ENCODE assay signal across 11 cellular contexts in the genomic region with DNA sequence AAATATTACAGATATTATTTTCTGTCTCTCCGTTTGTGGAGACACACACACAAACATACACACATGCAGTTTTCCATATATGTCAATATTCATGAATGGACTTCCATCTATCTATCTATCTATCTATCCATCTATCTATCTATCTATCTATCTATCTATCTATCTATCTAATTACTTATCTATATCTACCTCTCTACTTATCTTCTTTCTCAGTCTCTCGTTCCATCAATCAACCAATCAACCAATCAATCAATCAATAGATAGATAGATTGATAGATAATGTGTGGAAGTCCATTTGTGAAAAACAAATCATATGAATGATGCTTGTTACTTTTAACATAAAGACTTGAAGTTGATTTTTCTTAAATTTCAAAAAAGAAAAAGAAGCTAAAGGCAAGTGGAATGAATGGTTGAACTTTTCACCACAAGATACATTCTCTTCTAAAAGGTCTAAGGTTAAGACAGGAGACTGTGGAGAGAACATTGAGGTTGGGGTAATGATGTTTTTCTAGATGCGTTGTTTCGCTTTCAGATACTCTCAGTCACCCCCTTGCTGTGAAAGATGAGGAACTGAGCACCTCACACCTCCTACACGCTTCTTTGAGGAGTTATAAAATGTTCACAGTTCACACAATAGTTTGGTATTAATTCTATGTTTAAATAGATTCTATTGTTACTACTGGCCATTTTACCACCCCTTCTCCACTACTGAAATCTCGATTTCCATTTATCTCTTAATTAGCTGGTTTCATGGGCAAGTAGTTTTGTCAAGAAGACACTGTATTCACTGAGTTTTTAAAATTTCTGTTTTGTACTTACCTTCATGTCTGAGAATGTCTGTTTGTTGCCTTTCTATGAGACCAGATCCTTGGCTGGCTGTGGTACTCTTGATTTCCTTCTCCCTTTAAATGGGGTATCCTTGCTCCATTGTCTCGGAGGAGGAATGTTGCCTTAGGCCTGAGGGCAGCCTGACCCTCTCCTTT.
DNase-seq lines count a peak whose midpoint lies in the region; ATAC-seq lines count a peak whose summit lies in the region.
"Had no signal": no experiment of that assay in that cellular context is flagged by ENCODE, and none has a peak within 500 bp of the region (broad histone marks: within the 10 kb centered on the region; RNA-seq: fewer than 3 reads in every experiment).

No MANE protein-coding gene starts in this region.

- H3K9me3 Mint-ChIP-seq in activated T-cell treated with anti-CD3 and anti-CD28 coated beads, Interleukin-2, amount 50 U/mL, for 4 hours = peaks cover 7% of the 10 kb centered on the region
- peaks cover 8% of the 10 kb centered on the region for H3K9me3 Mint-ChIP-seq in stimulated activated memory B cell treated with anti-CD40 and anti-IgM and Interleukin-4, amounts not matched to agents 10 μg/mL and 1 μg/mL and 100 μg/mL, for 72 hours

- peak overlapping the region; percentile 68 for H3K27ac Mint-ChIP-seq in stimulated activated memory B cell treated with anti-CD40 and anti-IgM and Interleukin-4, amounts not matched to agents 10 μg/mL and 1 μg/mL and 100 μg/mL, for 72 hours

- peaks cover 4% of the 10 kb centered on the region for H3K4me1 Mint-ChIP-seq in activated T-cell treated with anti-CD3 and anti-CD28 coated beads, Interleukin-2, amount 50 U/mL, for 4 hours (ENCODE audit: low read depth)
- H3K4me1 Mint-ChIP-seq in stimulated activated memory B cell treated with anti-CD40 and anti-IgM and Interleukin-4, amounts not matched to agents 10 μg/mL and 1 μg/mL and 100 μg/mL, for 72 hours = peaks cover 23% of the 10 kb centered on the region

- H3K27me3 Mint-ChIP-seq in activated T-cell treated with anti-CD3 and anti-CD28 coated beads, Interleukin-2, amount 50 U/mL, for 4 hours (ENCODE audit: low read depth) = peaks cover 7% of the 10 kb centered on the region
- no peaks in the 10 kb centered on the region for H3K27me3 Mint-ChIP-seq in stimulated activated memory B cell treated with anti-CD40 and anti-IgM and Interleukin-4, amounts not matched to agents 10 μg/mL and 1 μg/mL and 100 μg/mL, for 72 hours

- H3K9me3 ChIP-seq in HAP-1 = no peaks in the 10 kb centered on the region

- in situ Hi-C loops in HAP-1 (cut with MboI; ENCODE audit: low sequenced_read_pairs) = no loop called here

- H3K27me3 ChIP-seq in HAP-1 (ENCODE audit: low read depth) = no peaks in the 10 kb centered on the region

- H3K4me3 Mint-ChIP-seq in activated T-cell treated with anti-CD3 and anti-CD28 coated beads, Interleukin-2, amount 50 U/mL, for 4 hours = no peak overlapping the region
- H3K4me3 Mint-ChIP-seq in stimulated activated memory B cell treated with anti-CD40 and anti-IgM and Interleukin-4, amounts not matched to agents 10 μg/mL and 1 μg/mL and 100 μg/mL, for 72 hours = peak overlapping the region; percentile 8

- H3K36me3 Mint-ChIP-seq in activated T-cell treated with anti-CD3 and anti-CD28 coated beads, Interleukin-2, amount 50 U/mL, for 4 hours (ENCODE audit: insufficient read depth) = no peaks in the 10 kb centered on the region
- H3K36me3 Mint-ChIP-seq in stimulated activated memory B cell treated with anti-CD40 and anti-IgM and Interleukin-4, amounts not matched to agents 10 μg/mL and 1 μg/mL and 100 μg/mL, for 72 hours = no peaks in the 10 kb centered on the region

- no peak overlapping the region for H3K4me3 ChIP-seq in HAP-1

- DNase-seq in activated T-cell treated with anti-CD3 and anti-CD28 coated beads, Interleukin-2, amount 50 U/mL, for 4 hours = no peak
- DNase-seq in activated T-cell treated with anti-CD3 and anti-CD28 coated beads, Interleukin-2, amount 50 U/mL, for 1 hour = no peak
- no peak for DNase-seq in HAP-1 (ENCODE audit: low spot score in 2 of 2)
- DNase-seq in NCI-H1092 treated with DMSO at 0.1 percent for 48 hours (lab: John Stamatoyannopoulos, UW) = no peak
- no peak for DNase-seq in NCI-H2107 (lab: John Stamatoyannopoulos, UW)
- DNase-seq: activated effector memory CD4-positive, alpha-beta T cell treated with anti-CD3 and anti-CD28 coated beads, Interleukin-2, amount 50 U/mL, for 16 hours; effector memory CD4-positive, alpha-beta T cell; NCI-H524 treated with DMSO at 0.1 percent for 48 hours had no signal

- no peaks in the 10 kb centered on the region; the same call in 1 of the 2 replicates for H3K4me1 ChIP-seq in HAP-1

- peak; percentile 68 to 80 for ATAC-seq in activated T-cell treated with anti-CD3 and anti-CD28 coated beads, Interleukin-2, amount 50 U/mL, for 4 hours
- ATAC-seq in GM21576 (IDR thresholded peaks at IDR 0.05; ENCODE audit: unreplicated experiment) = peak; percentile 84
- ATAC-seq in HG03175 (IDR thresholded peaks at IDR 0.05; ENCODE audit: unreplicated experiment) = peak; percentile 87
- peak; percentile 83 for ATAC-seq in stimulated activated memory B cell treated with anti-CD40 and anti-IgM and Interleukin-4, amounts not matched to agents 10 μg/mL and 1 μg/mL and 100 μg/mL, for 72 hours

- H3K36me3 ChIP-seq in HAP-1 (replicated peaks) = no peaks in the 10 kb centered on the region
